Comparison of ENCODE assay signal across 8 cellular contexts in the genomic region with DNA sequence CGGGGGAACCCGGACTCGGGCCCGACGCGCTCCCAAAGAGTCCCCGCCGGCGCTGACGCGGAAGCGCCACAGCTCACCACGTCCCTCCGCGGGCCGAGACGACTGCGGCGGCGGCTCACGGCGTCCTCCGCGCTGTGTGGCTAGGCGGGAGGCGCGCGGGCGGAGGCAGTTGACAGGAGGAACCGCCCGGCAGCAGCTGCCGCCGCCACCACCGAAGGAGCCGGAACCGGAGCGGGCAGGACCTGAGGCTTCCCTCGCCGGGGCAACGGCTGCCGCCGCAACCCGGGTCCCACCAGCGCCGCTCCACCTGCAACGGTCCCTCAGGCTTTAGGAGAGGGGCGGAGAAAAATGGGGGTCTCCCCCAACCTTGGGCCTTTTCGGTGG. TPM values are rescaled to one million over a fixed set of nuclear protein-coding genes. Genes with fewer than 3 reads are reported as not detected.
DNase-seq lines count a peak whose midpoint lies in the region; ATAC-seq and TF ChIP-seq lines count a peak whose summit lies in the region.

No MANE protein-coding gene starts in this region.

- peaks cover 73% of the 10 kb centered on the region for H3K4me1 ChIP-seq in DOHH2 (ENCODE audit: control insufficient read depth, low read length)

- H4K20me1 ChIP-seq in DOHH2 (ENCODE audit: control insufficient read depth, insufficient read depth, low read depth, low read length), result peaks cover 18% of the 10 kb centered on the region

- peak; percentile 41 for ATAC-seq in GM21423 (IDR thresholded peaks at IDR 0.05; ENCODE audit: unreplicated experiment)

- H3K27me3 ChIP-seq in DOHH2 (ENCODE audit: control insufficient read depth, low read length), result no peaks in the 10 kb centered on the region

- intact Hi-C loops in lower leg skin (cut with DNase I; ENCODE audit: low total_unique reads), result no loop called here

- no peaks in the 10 kb centered on the region for H3K9me2 ChIP-seq in DOHH2 (replicated peaks; ENCODE audit: control insufficient read depth, low read length)

- H3K79me2 ChIP-seq in DOHH2 (ENCODE audit: control insufficient read depth, low read length), result peaks cover 61% of the 10 kb centered on the region

- H3K9me3 ChIP-seq in DOHH2 (ENCODE audit: control insufficient read depth, insufficient read depth, low read length), result no peaks in the 10 kb centered on the region

- 0% methylated on average over 3 to 40 of the region's 48 CpGs for WGBS in lower leg skin, 2 donors

- H3K4me3 ChIP-seq in DOHH2 (ENCODE audit: low read length), result peak overlapping the region; percentile 92
- H3K4me3 ChIP-seq in coronary artery, result peak overlapping the region; percentile 94
- peak overlapping the region; percentile 98 for H3K4me3 ChIP-seq in lower leg skin (ENCODE audit: low read depth, poor library complexity, severe bottlenecking)

- no peak for TF ChIP-seq CTCF in DOHH2 (IDR thresholded peaks at IDR 0.05; ENCODE audit: low read depth, low read length, poor library complexity, severe bottlenecking)
- no peak for TF ChIP-seq CTCF in coronary artery (IDR thresholded peaks at IDR 0.05)
- no peak for TF ChIP-seq CTCF in lower leg skin (IDR thresholded peaks at IDR 0.05)

- peak overlapping the region; percentile 71 for H3K27ac ChIP-seq in DOHH2 (ENCODE audit: low read depth, low read length)
- peak overlapping the region; percentile 94 to 96 for H3K27ac ChIP-seq in coronary artery

- H3K36me3 ChIP-seq in DOHH2 (ENCODE audit: control insufficient read depth, low read length), result peaks cover 50% of the 10 kb centered on the region

- H3K4me2 ChIP-seq in DOHH2 (ENCODE audit: low read length), result peak overlapping the region; percentile 97

- peaks cover 18% of the 10 kb centered on the region for H3F3A ChIP-seq in DOHH2 (ENCODE audit: control insufficient read depth, insufficient read depth)

- TF ChIP-seq POLR2A in lower leg skin (IDR thresholded peaks at IDR 0.05), result no peak

- DNase-seq in Kasumi-1 (lab: John Stamatoyannopoulos, UW) (peak; percentile 31 to 33), coronary artery (ENCODE audit: low spot score) (peak; percentile 76), lower leg skin (ENCODE audit: low spot score in 2 of 2) (peak; percentile 23 to 86), superior temporal gyrus (ENCODE audit: extremely low spot score) (no peak)
- peak; percentile 30 to 50 for DNase-seq in activated CD4-positive, alpha-beta T cell treated with anti-CD3 and anti-CD28 coated beads for 24 hours (ENCODE audit: low read depth in 2 of 2)
- peak; percentile 61 to 67 for DNase-seq in stimulated activated CD4-positive, alpha-beta T cell treated with anti-CD3 and anti-CD28 coated beads, Interleukin-4, amount 100 ng/mL, for 48 hours (ENCODE audit: low read depth in 2 of 2)

RNA-seq across cellular contexts. Expression of a gene that starts 0.3 kb away (rescaled TPM):
- total RNA-seq in lower leg skin, result 10 to 100 TPM; 43.3 to 60.9 (median 49.3) TPM
